Comparison of ENCODE assay signal across 8 cellular contexts in the genomic region with DNA sequence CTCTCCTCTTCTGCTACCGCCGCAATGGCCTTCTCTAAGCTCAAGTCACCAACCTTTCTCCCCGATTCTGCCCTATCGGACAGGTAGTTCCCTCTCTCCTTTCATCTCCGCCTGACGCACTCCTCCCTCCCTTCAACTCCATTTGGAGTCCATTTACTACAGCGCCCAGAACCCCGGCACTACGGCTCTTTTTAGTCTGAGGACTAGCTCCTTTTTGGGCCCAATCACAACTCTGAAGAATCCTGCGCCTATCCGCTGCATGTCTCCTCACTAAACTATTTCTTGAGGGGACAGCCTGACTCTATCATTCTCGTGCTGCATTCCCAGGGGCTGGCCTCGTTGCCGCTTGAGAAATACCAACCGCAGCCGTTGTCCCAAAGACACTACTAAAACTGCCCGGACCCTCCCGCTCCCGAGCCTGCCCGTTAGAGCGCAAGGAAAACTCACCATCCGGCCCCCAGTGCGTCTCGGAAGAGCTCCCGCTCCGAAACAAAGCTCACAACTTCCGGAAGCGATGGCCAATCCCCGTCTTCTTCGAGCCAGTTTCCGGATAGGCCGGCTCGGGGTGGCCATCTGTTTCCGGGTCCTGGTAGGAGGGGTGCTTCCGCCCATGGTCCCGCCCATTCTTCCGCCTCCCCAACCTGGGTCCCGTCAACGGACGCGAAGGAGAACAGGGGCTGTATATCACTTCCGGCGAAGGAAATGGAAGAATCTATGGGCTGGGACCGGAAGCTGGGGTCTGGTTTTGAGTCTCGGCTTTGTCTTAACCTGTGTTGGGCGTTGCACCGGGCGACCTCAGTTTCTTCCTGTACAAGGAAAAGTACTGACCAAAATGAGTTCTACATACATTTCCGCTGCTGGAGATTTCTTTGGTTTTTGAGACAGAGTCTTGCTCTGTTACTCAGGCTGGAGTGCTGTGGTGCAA. TPM values are rescaled to one million over a fixed set of nuclear protein-coding genes. Genes with fewer than 3 reads are reported as not detected.
DNase-seq lines count a peak whose midpoint lies in the region; TF ChIP-seq lines count a peak whose summit lies in the region.

A gene (minus strand): TSS at position 491 of the 925 bp plus-strand sequence. CDS start 2,776 bp downstream, outside the sequence.

- no peaks in the 10 kb centered on the region for H3K9me2 ChIP-seq in MM.1S (replicated peaks; ENCODE audit: insufficient read depth, low read length)

- H3K27ac ChIP-seq in MM.1S (ENCODE audit: low read length) (peak within 1 kb of the TSS; percentile 40; the same call in 1 of the 2 replicates), neural progenitor cell (no peak within 1 kb of the TSS)

- H3K4me2 ChIP-seq in MM.1S (ENCODE audit: low read depth, low read length) (peak within 1 kb of the TSS; percentile 87), neural progenitor cell (peak within 1 kb of the TSS; percentile 96)

- peaks cover 12% of the 10 kb centered on the region for H3K4me1 Mint-ChIP-seq in neural progenitor cell

- H3K4me1 ChIP-seq in ES-I3 (ENCODE audit: insufficient read depth, low read length) = no peaks in the 10 kb centered on the region
- H3K4me1 ChIP-seq in HAP-1 = peaks cover 14% of the 10 kb centered on the region
- H3K4me1 ChIP-seq in MM.1S (ENCODE audit: low read length) = no peaks in the 10 kb centered on the region
- peaks cover 8% of the 10 kb centered on the region for H3K4me1 ChIP-seq in neural progenitor cell

- DNase-seq in HAP-1 (ENCODE audit: low spot score in 2 of 2) (peak; percentile 98 to 99), MM.1S (peak; percentile 97), SIG-M5 (lab: John Stamatoyannopoulos, UW) (peak; percentile 89), activated gamma-delta T cell (lab: John Stamatoyannopoulos, UW) (peak; percentile 64), foreskin fibroblast (peak; percentile 97 to 99), neural progenitor cell (ENCODE audit: low spot score) (peak; percentile 92), stromal cell of bone marrow (ENCODE audit: low read depth) (peak; percentile 96)

- H3K27me3 Mint-ChIP-seq in neural progenitor cell (ENCODE audit: insufficient read depth, low read depth) = no peaks in the 10 kb centered on the region

- peaks cover 8% of the 10 kb centered on the region for H3K9me3 Mint-ChIP-seq in neural progenitor cell

- H2AFZ ChIP-seq in MM.1S (ENCODE audit: low read length) = peak within 1 kb of the TSS; percentile 84
- H2AFZ ChIP-seq in neural progenitor cell (replicated peaks) = peak within 1 kb of the TSS; percentile 82

- H3K9me3 ChIP-seq in ES-I3 (ENCODE audit: control insufficient read depth, insufficient read depth, low read length) (no peaks in the 10 kb centered on the region), HAP-1 (no peaks in the 10 kb centered on the region; the same call in 1 of the 2 replicates), MM.1S (replicated peaks; ENCODE audit: insufficient read depth, low read length) (no peaks in the 10 kb centered on the region), neural progenitor cell (ENCODE audit: low read depth) (no peaks in the 10 kb centered on the region)

- H3K4me3 Mint-ChIP-seq in neural progenitor cell = peak within 1 kb of the TSS; percentile 96

- H4K20me1 ChIP-seq in MM.1S (ENCODE audit: insufficient read depth, low read length) (no peaks in the 10 kb centered on the region), neural progenitor cell (ENCODE audit: low read depth) (peaks cover 3% of the 10 kb centered on the region)

- in situ Hi-C loops in HAP-1 (cut with MboI; ENCODE audit: low sequenced_read_pairs) = loop anchor here (10.0 kb wide), 1 partner anchor 718 kb away; a partner anchor contains a TSS

- H3K9ac ChIP-seq in ES-I3 (ENCODE audit: low read depth, low read length) (peak within 1 kb of the TSS; percentile 80), MM.1S (ENCODE audit: low read length) (peak within 1 kb of the TSS; percentile 56), neural progenitor cell (peak within 1 kb of the TSS; percentile 71)

- H3K27ac Mint-ChIP-seq in neural progenitor cell = peak within 1 kb of the TSS; percentile 78

- no peak for TF ChIP-seq CTCF in MM.1S (IDR thresholded peaks at IDR 0.05; ENCODE audit: low read length)
- TF ChIP-seq CTCF in foreskin fibroblast (IDR thresholded peaks at IDR 0.05; ENCODE audit: low read depth, low read length) = no peak
- no peak for TF ChIP-seq CTCF in neural progenitor cell (IDR thresholded peaks at IDR 0.05)

- H3K4me3 ChIP-seq in HAP-1 = peak within 1 kb of the TSS; percentile 80
- H3K4me3 ChIP-seq in MM.1S (ENCODE audit: low read length) = peak within 1 kb of the TSS; percentile 76
- H3K4me3 ChIP-seq in foreskin fibroblast (ENCODE audit: low read depth in 1 of 2, low read length in 2 of 2) = peak within 1 kb of the TSS; percentile 68 to 99
- H3K4me3 ChIP-seq in neural progenitor cell = peak within 1 kb of the TSS; percentile 90

- H3K36me3 ChIP-seq in ES-I3 (ENCODE audit: insufficient read depth, low read length) (peaks cover 5% of the 10 kb centered on the region; the same call in 1 of the 2 replicates), HAP-1 (replicated peaks) (peaks cover 15% of the 10 kb centered on the region), MM.1S (replicated peaks; ENCODE audit: insufficient read depth, low read length) (no peaks in the 10 kb centered on the region; the same call in 1 of the 2 replicates), neural progenitor cell (no peaks in the 10 kb centered on the region)

- H3K36me3 Mint-ChIP-seq in neural progenitor cell = peaks cover 8% of the 10 kb centered on the region

- peaks cover 6% of the 10 kb centered on the region for H3F3A ChIP-seq in MM.1S (ENCODE audit: insufficient read depth, low read length)
- H3F3A ChIP-seq in neural progenitor cell (ENCODE audit: low read depth) = peaks cover 9% of the 10 kb centered on the region

- H3K27me3 ChIP-seq in HAP-1 (ENCODE audit: low read depth) (no peaks in the 10 kb centered on the region), MM.1S (replicated peaks; ENCODE audit: insufficient read depth, low read length) (no peaks in the 10 kb centered on the region), neural progenitor cell (peaks cover 42% of the 10 kb centered on the region)

- H3K79me2 ChIP-seq in MM.1S (ENCODE audit: low read length) (peaks cover 19% of the 10 kb centered on the region), neural progenitor cell (ENCODE audit: low read depth) (peaks cover 20% of the 10 kb centered on the region)

RNA-seq across cellular contexts. Expression of the gene that starts here (rescaled TPM):
- 96.8 and 157 TPM in 2 replicates for total RNA-seq in neural progenitor cell (ENCODE audit: low replicate concordance)
